1 cellular context compared by ENCODE assay signal in genomic region chr7:150983893-150984368, GRCh38.
TF ChIP-seq lines count a peak whose summit lies in the region.

No MANE protein-coding gene starts in this region.

TF ChIP-seq in HepG2, 621 proteins besides CTCF, POLR2A, EP300 and RAD21 (continued from another document and continues in another):
- TF ChIP-seq ZNF687 (CRISPR knock-in tag; IDR thresholded peaks at IDR 0.05) (no peak), ZNF597 (CRISPR knock-in tag; IDR thresholded peaks at IDR 0.05) (no peak), ZSCAN9 (CRISPR knock-in tag; IDR thresholded peaks at IDR 0.05; ENCODE audit: borderline replicate concordance) (peak; percentile 93), ZBTB1 (CRISPR knock-in tag; IDR thresholded peaks at IDR 0.05; ENCODE audit: borderline replicate concordance) (no peak), SAP130 (CRISPR knock-in tag; IDR thresholded peaks at IDR 0.05; ENCODE audit: low read depth) (0 out of 2 replicates have a peak, but pooled peaks have one; percentile 27), ZNF672 (CRISPR knock-in tag; IDR thresholded peaks at IDR 0.05) (no peak), ZNF589 (CRISPR knock-in tag; conservative IDR thresholded peaks at IDR 0.05) (no peak), ZNF574 (CRISPR knock-in tag; IDR thresholded peaks at IDR 0.05) (peak; percentile 41; the same call in 1 of the 2 replicates), HOXA5 (CRISPR knock-in tag; IDR thresholded peaks at IDR 0.05) (peak; percentile 93), ZNF841 (CRISPR knock-in tag; IDR thresholded peaks at IDR 0.05; ENCODE audit: borderline replicate concordance) (no peak), MLXIP (CRISPR knock-in tag; IDR thresholded peaks at IDR 0.05; ENCODE audit: borderline replicate concordance) (peak; percentile 61; the same call in 1 of the 2 replicates), HIVEP1 (CRISPR knock-in tag; IDR thresholded peaks at IDR 0.05) (no peak), ZNF644 (CRISPR knock-in tag; IDR thresholded peaks at IDR 0.05; ENCODE audit: low read depth) (0 out of 2 replicates have a peak, but pooled peaks have one; percentile 26), RAD51 (IDR thresholded peaks at IDR 0.05; ENCODE audit: borderline replicate concordance) (no peak), ATF4 (CRISPR knock-in tag; IDR thresholded peaks at IDR 0.05) (no peak), PRDM10 (CRISPR knock-in tag; IDR thresholded peaks at IDR 0.05; ENCODE audit: low read depth) (0 out of 2 replicates have a peak, but pooled peaks have one; percentile 36), IRF9 (CRISPR knock-in tag; IDR thresholded peaks at IDR 0.05; ENCODE audit: borderline replicate concordance) (no peak), ZNF503 (CRISPR knock-in tag; IDR thresholded peaks at IDR 0.05) (no peak), ATF7-NPFF (CRISPR knock-in tag; IDR thresholded peaks at IDR 0.05; ENCODE audit: low read depth) (no peak), ZBTB26 (CRISPR knock-in tag; IDR thresholded peaks at IDR 0.05; ENCODE audit: borderline replicate concordance) (peak; percentile 75; the same call in 1 of the 2 replicates), ZNF773 (CRISPR knock-in tag; IDR thresholded peaks at IDR 0.05; ENCODE audit: borderline replicate concordance) (no peak), MAFK (conservative IDR thresholded peaks at IDR 0.05 in 1 of 2, IDR thresholded peaks at IDR 0.05 in 1 of 2; ENCODE audit: low read length in 2 of 2) (peak; percentile 47 to 61; a peak in 3 of 4 replicates), ZNF704 (CRISPR knock-in tag; IDR thresholded peaks at IDR 0.05; ENCODE audit: borderline replicate concordance) (no peak), TSC22D2 (CRISPR knock-in tag; IDR thresholded peaks at IDR 0.05; ENCODE audit: borderline replicate concordance) (peak; percentile 80; the same call in 1 of the 2 replicates), ZNF232 (CRISPR knock-in tag; IDR thresholded peaks at IDR 0.05; ENCODE audit: borderline replicate concordance) (peak; percentile 57; the same call in 1 of the 2 replicates), POGK (CRISPR knock-in tag; conservative IDR thresholded peaks at IDR 0.05) (no peak), SOX6 (IDR thresholded peaks at IDR 0.05) (no peak), SOX6 (CRISPR knock-in tag; IDR thresholded peaks at IDR 0.05) (no peak), EED (CRISPR knock-in tag; IDR thresholded peaks at IDR 0.05) (no peak), STAG1 (CRISPR knock-in tag; IDR thresholded peaks at IDR 0.05) (no peak)
